In genomic region chr1:160079448-160079847, GRCh38 we compare ENCODE assay signal across 34 cellular contexts. TPM values are rescaled to one million over a fixed set of nuclear protein-coding genes. Genes with fewer than 3 reads are reported as not detected.
"Had no signal": no experiment of that assay in that cellular context is flagged by ENCODE, and none has a peak within 500 bp of the region (broad histone marks: within the 10 kb centered on the region; RNA-seq: fewer than 3 reads in every experiment).

No MANE protein-coding gene starts in this region.

- ATAC-seq: PC-3 had no signal

- H3K27me3 ChIP-seq: ascending aorta had no signal

- H3K4me2 ChIP-seq: SK-N-SH had no signal

- H3K27ac ChIP-seq: ascending aorta, cardiac muscle cell, Peyer's patch, SJSA1 had no signal

- H3K36me3 Mint-ChIP-seq: activated naive CD4-positive, alpha-beta T cell treated with anti-CD3 and anti-CD28 coated beads, Interleukin-2, amount 50 U/mL, for 24 hours; activated naive CD8-positive, alpha-beta T cell treated with anti-CD3 and anti-CD28 coated beads, Interleukin-2, amount 10 ng/mL, durations not matched to agents 7 days and 5 days had no signal

- H3K9me3 ChIP-seq: ascending aorta, MG63, Peyer's patch, SJSA1, SK-N-SH had no signal

- H3K9me3 Mint-ChIP-seq: activated CD4-positive, alpha-beta T cell treated with anti-CD3 and anti-CD28 coated beads, Interleukin-2, amount 10 ng/mL, durations not matched to agents 24 days and 14 days; activated CD8-positive, alpha-beta T cell treated with anti-CD3 and anti-CD28 coated beads for 36 hours; activated naive CD4-positive, alpha-beta T cell treated with anti-CD3 and anti-CD28 coated beads, Interleukin-2, amount 50 U/mL, for 24 hours; activated naive CD8-positive, alpha-beta T cell treated with anti-CD3 and anti-CD28 coated beads, Interleukin-2, amount 10 ng/mL, durations not matched to agents 7 days and 5 days; activated T-cell treated with anti-CD3 and anti-CD28 coated beads, Interleukin-2, amount 50 U/mL, for 72 hours; activated T-helper 17 cell treated with anti-CD3 and anti-CD28 coated beads, Interleukin-2, amount 50 U/mL, for 72 hours; T-helper 1 cell treated with Interleukin-12 subunit alpha and Interleukin-12 subunit beta and Interleukin-4 antibody, amounts not matched to agents 30 μg/mL and 1 μg/mL, for 36 hours; T-helper 2 cell treated with Interferon-gamma antibody and Interleukin-4, amounts not matched to agents 5 μg/mL and 100 μg/mL, for 36 hours had no signal

- DNase-seq: activated CD4-positive, alpha-beta T cell treated with anti-CD3 and anti-CD28 coated beads, Interleukin-2, amount 10 ng/mL, durations not matched to agents 24 days and 14 days; activated CD4-positive, alpha-beta T cell treated with anti-CD3 and anti-CD28 coated beads, Interleukin-2, amount 50 U/mL, for 4 hours; activated CD8-positive, alpha-beta T cell treated with anti-CD3 and anti-CD28 coated beads for 36 hours; activated effector memory CD4-positive, alpha-beta T cell treated with anti-CD3 and anti-CD28 coated beads, Interleukin-2, amount 50 U/mL, for 16 hours; activated naive CD4-positive, alpha-beta T cell treated with Interleukin-2 at 50 U/mL for 16 hours; activated naive CD8-positive, alpha-beta T cell treated with anti-CD3 and anti-CD28 coated beads, Interleukin-2, amount 10 ng/mL, durations not matched to agents 7 days and 5 days; activated T-cell treated with anti-CD3 and anti-CD28 coated beads, Interleukin-2, amount 50 U/mL, for 1 hour; activated T-cell treated with anti-CD3 and anti-CD28 coated beads, Interleukin-2, amount 50 U/mL, for 72 hours; amygdala; Kasumi-1; KG1; MG63; NCI-H1092; NCI-H1436 treated with DMSO at 0.1 percent for 48 hours; NCI-H1694 treated with DMSO at 0.1 percent for 48 hours; NCI-H2029; NCI-H2171; NCI-H510A; NCI-H526; NCI-H748 treated with DMSO at 0.1 percent for 48 hours; NK-92 treated with Interleukin-12 subunit alpha and Interleukin-12 subunit beta, amount 100 ng/mL, for 24 hours; PC-3; Peyer's patch; RPMI8226; SHP77 treated with DMSO at 0.1 percent for 48 hours; SK-N-SH had no signal

- H3K4me3 Mint-ChIP-seq: activated CD4-positive, alpha-beta T cell treated with anti-CD3 and anti-CD28 coated beads, Interleukin-2, amount 10 ng/mL, durations not matched to agents 24 days and 14 days; activated CD8-positive, alpha-beta T cell treated with anti-CD3 and anti-CD28 coated beads for 36 hours; activated naive CD4-positive, alpha-beta T cell treated with anti-CD3 and anti-CD28 coated beads, Interleukin-2, amount 50 U/mL, for 24 hours; activated naive CD8-positive, alpha-beta T cell treated with anti-CD3 and anti-CD28 coated beads, Interleukin-2, amount 10 ng/mL, durations not matched to agents 7 days and 5 days; activated T-cell treated with anti-CD3 and anti-CD28 coated beads, Interleukin-2, amount 50 U/mL, for 72 hours; activated T-helper 17 cell treated with anti-CD3 and anti-CD28 coated beads, Interleukin-2, amount 50 U/mL, for 72 hours; T-helper 1 cell treated with Interleukin-12 subunit alpha and Interleukin-12 subunit beta and Interleukin-4 antibody, amounts not matched to agents 30 μg/mL and 1 μg/mL, for 36 hours; T-helper 2 cell treated with Interferon-gamma antibody and Interleukin-4, amounts not matched to agents 5 μg/mL and 100 μg/mL, for 36 hours had no signal

- H3K36me3 ChIP-seq: ascending aorta, cardiac muscle cell, MG63, Peyer's patch, SJSA1 had no signal

- H3K27ac Mint-ChIP-seq: activated CD4-positive, alpha-beta T cell treated with anti-CD3 and anti-CD28 coated beads, Interleukin-2, amount 10 ng/mL, durations not matched to agents 24 days and 14 days; activated CD8-positive, alpha-beta T cell treated with anti-CD3 and anti-CD28 coated beads for 36 hours; activated naive CD4-positive, alpha-beta T cell treated with anti-CD3 and anti-CD28 coated beads, Interleukin-2, amount 50 U/mL, for 24 hours; activated naive CD8-positive, alpha-beta T cell treated with anti-CD3 and anti-CD28 coated beads, Interleukin-2, amount 10 ng/mL, durations not matched to agents 7 days and 5 days; activated T-cell treated with anti-CD3 and anti-CD28 coated beads, Interleukin-2, amount 50 U/mL, for 72 hours; activated T-helper 17 cell treated with anti-CD3 and anti-CD28 coated beads, Interleukin-2, amount 50 U/mL, for 72 hours; T-helper 1 cell treated with Interleukin-12 subunit alpha and Interleukin-12 subunit beta and Interleukin-4 antibody, amounts not matched to agents 30 μg/mL and 1 μg/mL, for 36 hours; T-helper 2 cell treated with Interferon-gamma antibody and Interleukin-4, amounts not matched to agents 5 μg/mL and 100 μg/mL, for 36 hours had no signal

- H3K4me3 ChIP-seq: ascending aorta, cardiac muscle cell, MG63, Peyer's patch, SJSA1 had no signal

RNA-seq across cellular contexts. Expression of gene KCNJ9, which starts 1.9 kb away (rescaled TPM):
- total RNA-seq: activated CD4-positive, alpha-beta T cell treated with anti-CD3 and anti-CD28 coated beads, Interleukin-2, amount 10 ng/mL, durations not matched to agents 24 days and 14 days; activated CD8-positive, alpha-beta memory T cell treated with anti-CD3 and anti-CD28 coated beads for 36 hours; activated CD8-positive, alpha-beta T cell treated with anti-CD3 and anti-CD28 coated beads for 36 hours; activated naive CD8-positive, alpha-beta T cell treated with anti-CD3 and anti-CD28 coated beads, Interleukin-2, amount 10 ng/mL, durations not matched to agents 7 days and 5 days; PC-3; Peyer's patch; SJSA1 had no signal

RNA-seq across cellular contexts. Expression of gene KCNJ10, which starts 9.5 kb away (rescaled TPM):
- total RNA-seq: activated CD4-positive, alpha-beta T cell treated with anti-CD3 and anti-CD28 coated beads, Interleukin-2, amount 10 ng/mL, durations not matched to agents 24 days and 14 days; activated CD8-positive, alpha-beta memory T cell treated with anti-CD3 and anti-CD28 coated beads for 36 hours; activated naive CD8-positive, alpha-beta T cell treated with anti-CD3 and anti-CD28 coated beads, Interleukin-2, amount 10 ng/mL, durations not matched to agents 7 days and 5 days; activated T-helper 17 cell treated with anti-CD3 and anti-CD28 coated beads, Interleukin-2, amount 50 U/mL, for 72 hours; ascending aorta; Peyer's patch; SJSA1 had no signal

RNA-seq across cellular contexts. Expression of gene ATP1A2, which starts 36.1 kb away (rescaled TPM):
- total RNA-seq: activated CD4-positive, alpha-beta T cell treated with anti-CD3 and anti-CD28 coated beads, Interleukin-2, amount 10 ng/mL, durations not matched to agents 24 days and 14 days; activated CD8-positive, alpha-beta memory T cell treated with anti-CD3 and anti-CD28 coated beads for 36 hours; activated CD8-positive, alpha-beta T cell treated with anti-CD3 and anti-CD28 coated beads for 36 hours; activated naive CD8-positive, alpha-beta T cell treated with anti-CD3 and anti-CD28 coated beads, Interleukin-2, amount 10 ng/mL, durations not matched to agents 7 days and 5 days; activated T-cell treated with anti-CD3 and anti-CD28 coated beads, Interleukin-2, amount 50 U/mL, for 72 hours; activated T-helper 17 cell treated with anti-CD3 and anti-CD28 coated beads, Interleukin-2, amount 50 U/mL, for 72 hours; PC-3 had no signal
